Comparison of ENCODE assay signal across 1 cellular context in the genomic region with DNA sequence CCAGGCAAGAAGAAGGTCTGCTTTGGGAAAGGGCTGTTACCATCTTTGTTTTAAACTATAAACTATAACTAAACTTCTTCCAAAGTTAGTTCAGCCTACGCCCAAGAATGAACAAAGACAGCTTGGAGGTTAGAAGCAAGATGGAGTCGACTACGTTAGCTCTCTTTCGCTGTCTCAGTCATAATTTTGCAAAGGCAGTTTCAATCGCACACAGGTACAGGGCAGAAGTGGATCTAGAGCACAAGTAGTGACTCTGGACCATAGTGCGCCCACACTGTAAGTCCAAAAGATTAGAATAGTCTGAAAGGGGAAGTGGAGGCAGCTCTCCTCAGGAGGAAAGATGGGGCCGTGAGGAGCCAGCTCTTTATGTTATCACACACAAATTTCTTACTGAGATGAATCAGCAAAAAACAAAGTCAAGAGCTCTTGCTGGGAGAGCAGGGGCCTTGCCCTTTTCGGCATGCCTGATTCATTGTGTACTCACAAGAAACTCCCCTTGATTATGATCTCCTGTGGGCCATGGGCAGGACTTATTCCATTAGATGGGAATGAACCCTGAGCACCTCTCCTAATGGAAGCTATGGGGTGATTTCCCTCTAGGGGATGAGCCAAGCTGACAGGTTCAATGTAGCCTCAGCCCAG.
A peak's percentile ranks its signal among the peaks of the same experiment; 100 is the strongest.
TF ChIP-seq lines count a peak whose summit lies in the region.

No MANE protein-coding gene starts in this region.

TF ChIP-seq in K562, 482 proteins besides CTCF, POLR2A, EP300 and RAD21 (continued from another document and continues in another):
- TF ChIP-seq, protein P1, sequence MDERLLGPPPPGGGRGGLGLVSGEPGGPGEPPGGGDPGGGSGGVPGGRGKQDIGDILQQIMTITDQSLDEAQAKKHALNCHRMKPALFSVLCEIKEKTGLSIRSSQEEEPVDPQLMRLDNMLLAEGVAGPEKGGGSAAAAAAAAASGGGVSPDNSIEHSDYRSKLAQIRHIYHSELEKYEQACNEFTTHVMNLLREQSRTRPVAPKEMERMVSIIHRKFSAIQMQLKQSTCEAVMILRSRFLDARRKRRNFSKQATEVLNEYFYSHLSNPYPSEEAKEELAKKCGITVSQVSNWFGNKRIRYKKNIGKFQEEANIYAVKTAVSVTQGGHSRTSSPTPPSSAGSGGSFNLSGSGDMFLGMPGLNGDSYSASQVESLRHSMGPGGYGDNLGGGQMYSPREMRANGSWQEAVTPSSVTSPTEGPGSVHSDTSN (CRISPR knock-in tag; IDR thresholded peaks at IDR 0.05; ENCODE audit: low read depth) = no peak
- TF ChIP-seq, protein P1 (tag; conservative IDR thresholded peaks at IDR 0.05; ENCODE audit: low read depth) = peak; percentile 62
- TF ChIP-seq CC2D1A (IDR thresholded peaks at IDR 0.05) (no peak), HNRNPUL1 (IDR thresholded peaks at IDR 0.05; ENCODE audit: low read length) (no peak), RFX7 (CRISPR knock-in tag; IDR thresholded peaks at IDR 0.05) (peak; percentile 81; the same call in 1 of the 2 replicates), XRCC5 (IDR thresholded peaks at IDR 0.05; ENCODE audit: low read depth, low read length) (no peak), STAG1 (CRISPR knock-in tag; IDR thresholded peaks at IDR 0.05; ENCODE audit: borderline replicate concordance) (no peak), ZNF766 (CRISPR knock-in tag; conservative IDR thresholded peaks at IDR 0.05) (peak; percentile 95), ZNF197 (CRISPR knock-in tag; IDR thresholded peaks at IDR 0.05; ENCODE audit: low read depth) (peak; percentile 93), SNRNP70 (optimal IDR thresholded peaks at IDR 0.05; ENCODE audit: low read depth, low read length) (no peak), ZNF239 (CRISPR knock-in tag; IDR thresholded peaks at IDR 0.05) (peak; percentile 85), HDAC3 (IDR thresholded peaks at IDR 0.05; ENCODE audit: borderline replicate concordance, partially characterized antibody) (no peak), MECOM (CRISPR knock-in tag; IDR thresholded peaks at IDR 0.05) (peak; percentile 94), CBX2 (IDR thresholded peaks at IDR 0.05; ENCODE audit: insufficient read depth, low read length, poor library complexity, severe bottlenecking) (no peak), MCM2 (IDR thresholded peaks at IDR 0.05; ENCODE audit: low read depth) (no peak), ZNF316 (IDR thresholded peaks at IDR 0.05) (peak; percentile 97), ZNF668 (CRISPR knock-in tag; IDR thresholded peaks at IDR 0.05) (peak; percentile 92; the same call in 1 of the 2 replicates), ZFP1 (CRISPR knock-in tag; IDR thresholded peaks at IDR 0.05) (no peak), GATAD2B (IDR thresholded peaks at IDR 0.05; ENCODE audit: borderline replicate concordance) (no peak), NCOA6 (IDR thresholded peaks at IDR 0.05) (no peak)
- TF ChIP-seq, protein P2, sequence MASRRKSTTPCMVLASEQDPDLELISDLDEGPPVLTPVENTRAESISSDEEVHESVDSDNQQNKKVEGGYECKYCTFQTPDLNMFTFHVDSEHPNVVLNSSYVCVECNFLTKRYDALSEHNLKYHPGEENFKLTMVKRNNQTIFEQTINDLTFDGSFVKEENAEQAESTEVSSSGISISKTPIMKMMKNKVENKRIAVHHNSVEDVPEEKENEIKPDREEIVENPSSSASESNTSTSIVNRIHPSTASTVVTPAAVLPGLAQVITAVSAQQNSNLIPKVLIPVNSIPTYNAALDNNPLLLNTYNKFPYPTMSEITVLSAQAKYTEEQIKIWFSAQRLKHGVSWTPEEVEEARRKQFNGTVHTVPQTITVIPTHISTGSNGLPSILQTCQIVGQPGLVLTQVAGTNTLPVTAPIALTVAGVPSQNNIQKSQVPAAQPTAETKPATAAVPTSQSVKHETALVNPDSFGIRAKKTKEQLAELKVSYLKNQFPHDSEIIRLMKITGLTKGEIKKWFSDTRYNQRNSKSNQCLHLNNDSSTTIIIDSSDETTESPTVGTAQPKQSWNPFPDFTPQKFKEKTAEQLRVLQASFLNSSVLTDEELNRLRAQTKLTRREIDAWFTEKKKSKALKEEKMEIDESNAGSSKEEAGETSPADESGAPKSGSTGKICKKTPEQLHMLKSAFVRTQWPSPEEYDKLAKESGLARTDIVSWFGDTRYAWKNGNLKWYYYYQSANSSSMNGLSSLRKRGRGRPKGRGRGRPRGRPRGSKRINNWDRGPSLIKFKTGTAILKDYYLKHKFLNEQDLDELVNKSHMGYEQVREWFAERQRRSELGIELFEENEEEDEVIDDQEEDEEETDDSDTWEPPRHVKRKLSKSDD (conservative IDR thresholded peaks at IDR 0.05; ENCODE audit: low read length) = no peak
- TF ChIP-seq, protein P3, sequence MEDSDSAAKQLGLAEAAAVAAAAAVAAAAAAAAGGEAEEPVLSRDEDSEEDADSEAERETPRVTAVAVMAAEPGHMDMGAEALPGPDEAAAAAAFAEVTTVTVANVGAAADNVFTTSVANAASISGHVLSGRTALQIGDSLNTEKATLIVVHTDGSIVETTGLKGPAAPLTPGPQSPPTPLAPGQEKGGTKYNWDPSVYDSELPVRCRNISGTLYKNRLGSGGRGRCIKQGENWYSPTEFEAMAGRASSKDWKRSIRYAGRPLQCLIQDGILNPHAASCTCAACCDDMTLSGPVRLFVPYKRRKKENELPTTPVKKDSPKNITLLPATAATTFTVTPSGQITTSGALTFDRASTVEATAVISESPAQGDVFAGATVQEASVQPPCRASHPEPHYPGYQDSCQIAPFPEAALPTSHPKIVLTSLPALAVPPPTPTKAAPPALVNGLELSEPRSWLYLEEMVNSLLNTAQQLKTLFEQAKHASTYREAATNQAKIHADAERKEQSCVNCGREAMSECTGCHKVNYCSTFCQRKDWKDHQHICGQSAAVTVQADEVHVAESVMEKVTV (CRISPR knock-in tag; IDR thresholded peaks at IDR 0.05) = no peak
- TF ChIP-seq, protein P4, sequence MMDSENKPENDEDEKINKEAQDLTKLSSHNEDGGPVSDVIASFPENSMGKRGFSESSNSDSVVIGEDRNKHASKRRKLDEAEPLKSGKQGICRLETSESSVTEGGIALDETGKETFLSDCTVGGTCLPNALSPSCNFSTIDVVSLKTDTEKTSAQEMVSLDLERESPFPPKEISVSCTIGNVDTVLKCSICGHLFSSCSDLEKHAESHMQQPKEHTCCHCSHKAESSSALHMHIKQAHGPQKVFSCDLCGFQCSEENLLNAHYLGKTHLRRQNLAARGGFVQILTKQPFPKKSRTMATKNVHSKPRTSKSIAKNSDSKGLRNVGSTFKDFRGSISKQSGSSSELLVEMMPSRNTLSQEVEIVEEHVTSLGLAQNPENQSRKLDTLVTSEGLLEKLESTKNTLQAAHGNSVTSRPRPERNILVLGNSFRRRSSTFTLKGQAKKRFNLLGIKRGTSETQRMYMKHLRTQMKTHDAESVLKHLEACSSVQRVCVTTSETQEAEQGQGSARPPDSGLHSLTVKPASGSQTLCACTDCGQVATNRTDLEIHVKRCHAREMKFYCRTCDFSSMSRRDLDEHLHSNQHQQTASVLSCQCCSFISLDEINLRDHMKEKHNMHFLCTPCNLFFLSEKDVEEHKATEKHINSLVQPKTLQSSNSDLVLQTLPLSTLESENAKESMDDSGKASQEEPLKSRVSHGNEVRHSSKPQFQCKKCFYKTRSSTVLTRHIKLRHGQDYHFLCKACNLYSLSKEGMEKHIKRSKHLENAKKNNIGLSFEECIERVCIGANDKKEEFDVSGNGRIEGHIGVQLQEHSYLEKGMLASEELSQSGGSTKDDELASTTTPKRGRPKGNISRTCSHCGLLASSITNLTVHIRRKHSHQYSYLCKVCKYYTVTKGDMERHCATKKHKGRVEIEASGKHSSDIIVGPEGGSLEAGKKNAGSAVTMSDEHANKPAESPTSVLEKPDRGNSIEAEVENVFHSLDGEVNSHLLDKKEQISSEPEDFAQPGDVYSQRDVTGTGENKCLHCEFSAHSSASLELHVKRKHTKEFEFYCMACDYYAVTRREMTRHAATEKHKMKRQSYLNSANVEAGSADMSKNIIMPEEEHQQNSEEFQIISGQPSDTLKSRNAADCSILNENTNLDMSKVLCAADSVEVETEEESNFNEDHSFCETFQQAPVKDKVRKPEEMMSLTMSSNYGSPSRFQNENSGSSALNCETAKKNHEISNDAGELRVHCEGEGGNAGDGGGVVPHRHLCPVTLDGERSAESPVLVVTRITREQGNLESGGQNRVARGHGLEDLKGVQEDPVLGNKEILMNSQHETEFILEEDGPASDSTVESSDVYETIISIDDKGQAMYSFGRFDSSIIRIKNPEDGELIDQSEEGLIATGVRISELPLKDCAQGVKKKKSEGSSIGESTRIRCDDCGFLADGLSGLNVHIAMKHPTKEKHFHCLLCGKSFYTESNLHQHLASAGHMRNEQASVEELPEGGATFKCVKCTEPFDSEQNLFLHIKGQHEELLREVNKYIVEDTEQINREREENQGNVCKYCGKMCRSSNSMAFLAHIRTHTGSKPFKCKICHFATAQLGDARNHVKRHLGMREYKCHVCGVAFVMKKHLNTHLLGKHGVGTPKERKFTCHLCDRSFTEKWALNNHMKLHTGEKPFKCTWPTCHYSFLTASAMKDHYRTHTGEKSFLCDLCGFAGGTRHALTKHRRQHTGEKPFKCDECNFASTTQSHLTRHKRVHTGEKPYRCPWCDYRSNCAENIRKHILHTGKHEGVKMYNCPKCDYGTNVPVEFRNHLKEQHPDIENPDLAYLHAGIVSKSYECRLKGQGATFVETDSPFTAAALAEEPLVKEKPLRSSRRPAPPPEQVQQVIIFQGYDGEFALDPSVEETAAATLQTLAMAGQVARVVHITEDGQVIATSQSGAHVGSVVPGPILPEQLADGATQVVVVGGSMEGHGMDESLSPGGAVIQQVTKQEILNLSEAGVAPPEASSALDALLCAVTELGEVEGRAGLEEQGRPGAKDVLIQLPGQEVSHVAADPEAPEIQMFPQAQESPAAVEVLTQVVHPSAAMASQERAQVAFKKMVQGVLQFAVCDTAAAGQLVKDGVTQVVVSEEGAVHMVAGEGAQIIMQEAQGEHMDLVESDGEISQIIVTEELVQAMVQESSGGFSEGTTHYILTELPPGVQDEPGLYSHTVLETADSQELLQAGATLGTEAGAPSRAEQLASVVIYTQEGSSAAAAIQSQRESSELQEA (IDR thresholded peaks at IDR 0.05; ENCODE audit: low read depth) = no peak
- TF ChIP-seq, protein P5, sequence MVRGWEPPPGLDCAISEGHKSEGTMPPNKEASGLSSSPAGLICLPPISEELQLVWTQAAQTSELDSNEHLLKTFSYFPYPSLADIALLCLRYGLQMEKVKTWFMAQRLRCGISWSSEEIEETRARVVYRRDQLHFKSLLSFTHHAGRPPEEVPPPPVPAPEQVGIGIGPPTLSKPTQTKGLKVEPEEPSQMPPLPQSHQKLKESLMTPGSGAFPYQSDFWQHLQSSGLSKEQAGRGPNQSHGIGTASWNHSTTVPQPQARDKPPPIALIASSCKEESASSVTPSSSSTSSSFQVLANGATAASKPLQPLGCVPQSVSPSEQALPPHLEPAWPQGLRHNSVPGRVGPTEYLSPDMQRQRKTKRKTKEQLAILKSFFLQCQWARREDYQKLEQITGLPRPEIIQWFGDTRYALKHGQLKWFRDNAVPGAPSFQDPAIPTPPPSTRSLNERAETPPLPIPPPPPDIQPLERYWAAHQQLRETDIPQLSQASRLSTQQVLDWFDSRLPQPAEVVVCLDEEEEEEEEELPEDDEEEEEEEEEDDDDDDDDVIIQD (CRISPR knock-in tag; IDR thresholded peaks at IDR 0.05) = no peak
- TF ChIP-seq, protein P6, sequence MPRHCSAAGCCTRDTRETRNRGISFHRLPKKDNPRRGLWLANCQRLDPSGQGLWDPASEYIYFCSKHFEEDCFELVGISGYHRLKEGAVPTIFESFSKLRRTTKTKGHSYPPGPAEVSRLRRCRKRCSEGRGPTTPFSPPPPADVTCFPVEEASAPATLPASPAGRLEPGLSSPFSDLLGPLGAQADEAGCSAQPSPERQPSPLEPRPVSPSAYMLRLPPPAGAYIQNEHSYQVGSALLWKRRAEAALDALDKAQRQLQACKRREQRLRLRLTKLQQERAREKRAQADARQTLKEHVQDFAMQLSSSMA (CRISPR knock-in tag; IDR thresholded peaks at IDR 0.05) = no peak
- TF ChIP-seq, protein P7, sequence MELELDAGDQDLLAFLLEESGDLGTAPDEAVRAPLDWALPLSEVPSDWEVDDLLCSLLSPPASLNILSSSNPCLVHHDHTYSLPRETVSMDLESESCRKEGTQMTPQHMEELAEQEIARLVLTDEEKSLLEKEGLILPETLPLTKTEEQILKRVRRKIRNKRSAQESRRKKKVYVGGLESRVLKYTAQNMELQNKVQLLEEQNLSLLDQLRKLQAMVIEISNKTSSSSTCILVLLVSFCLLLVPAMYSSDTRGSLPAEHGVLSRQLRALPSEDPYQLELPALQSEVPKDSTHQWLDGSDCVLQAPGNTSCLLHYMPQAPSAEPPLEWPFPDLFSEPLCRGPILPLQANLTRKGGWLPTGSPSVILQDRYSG (tag; conservative IDR thresholded peaks at IDR 0.05; ENCODE audit: low read depth) = peak; percentile 97
- TF ChIP-seq, protein P8, sequence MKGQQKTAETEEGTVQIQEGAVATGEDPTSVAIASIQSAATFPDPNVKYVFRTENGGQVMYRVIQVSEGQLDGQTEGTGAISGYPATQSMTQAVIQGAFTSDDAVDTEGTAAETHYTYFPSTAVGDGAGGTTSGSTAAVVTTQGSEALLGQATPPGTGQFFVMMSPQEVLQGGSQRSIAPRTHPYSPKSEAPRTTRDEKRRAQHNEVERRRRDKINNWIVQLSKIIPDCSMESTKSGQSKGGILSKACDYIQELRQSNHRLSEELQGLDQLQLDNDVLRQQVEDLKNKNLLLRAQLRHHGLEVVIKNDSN (CRISPR knock-in tag; IDR thresholded peaks at IDR 0.05) = no peak
- TF ChIP-seq, protein P9, sequence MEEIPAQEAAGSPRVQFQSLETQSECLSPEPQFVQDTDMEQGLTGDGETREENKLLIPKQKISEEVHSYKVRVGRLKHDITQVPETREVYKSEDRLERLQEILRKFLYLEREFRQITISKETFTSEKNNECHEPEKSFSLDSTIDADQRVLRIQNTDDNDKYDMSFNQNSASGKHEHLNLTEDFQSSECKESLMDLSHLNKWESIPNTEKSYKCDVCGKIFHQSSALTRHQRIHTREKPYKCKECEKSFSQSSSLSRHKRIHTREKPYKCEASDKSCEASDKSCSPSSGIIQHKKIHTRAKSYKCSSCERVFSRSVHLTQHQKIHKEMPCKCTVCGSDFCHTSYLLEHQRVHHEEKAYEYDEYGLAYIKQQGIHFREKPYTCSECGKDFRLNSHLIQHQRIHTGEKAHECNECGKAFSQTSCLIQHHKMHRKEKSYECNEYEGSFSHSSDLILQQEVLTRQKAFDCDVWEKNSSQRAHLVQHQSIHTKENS (CRISPR knock-in tag; IDR thresholded peaks at IDR 0.05) = no peak
- TF ChIP-seq, protein P10, sequence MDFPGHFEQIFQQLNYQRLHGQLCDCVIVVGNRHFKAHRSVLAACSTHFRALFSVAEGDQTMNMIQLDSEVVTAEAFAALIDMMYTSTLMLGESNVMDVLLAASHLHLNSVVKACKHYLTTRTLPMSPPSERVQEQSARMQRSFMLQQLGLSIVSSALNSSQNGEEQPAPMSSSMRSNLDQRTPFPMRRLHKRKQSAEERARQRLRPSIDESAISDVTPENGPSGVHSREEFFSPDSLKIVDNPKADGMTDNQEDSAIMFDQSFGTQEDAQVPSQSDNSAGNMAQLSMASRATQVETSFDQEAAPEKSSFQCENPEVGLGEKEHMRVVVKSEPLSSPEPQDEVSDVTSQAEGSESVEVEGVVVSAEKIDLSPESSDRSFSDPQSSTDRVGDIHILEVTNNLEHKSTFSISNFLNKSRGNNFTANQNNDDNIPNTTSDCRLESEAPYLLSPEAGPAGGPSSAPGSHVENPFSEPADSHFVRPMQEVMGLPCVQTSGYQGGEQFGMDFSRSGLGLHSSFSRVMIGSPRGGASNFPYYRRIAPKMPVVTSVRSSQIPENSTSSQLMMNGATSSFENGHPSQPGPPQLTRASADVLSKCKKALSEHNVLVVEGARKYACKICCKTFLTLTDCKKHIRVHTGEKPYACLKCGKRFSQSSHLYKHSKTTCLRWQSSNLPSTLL (IDR thresholded peaks at IDR 0.05) = no peak
